Comparison of ENCODE assay signal across 11 cellular contexts in the genomic region with DNA sequence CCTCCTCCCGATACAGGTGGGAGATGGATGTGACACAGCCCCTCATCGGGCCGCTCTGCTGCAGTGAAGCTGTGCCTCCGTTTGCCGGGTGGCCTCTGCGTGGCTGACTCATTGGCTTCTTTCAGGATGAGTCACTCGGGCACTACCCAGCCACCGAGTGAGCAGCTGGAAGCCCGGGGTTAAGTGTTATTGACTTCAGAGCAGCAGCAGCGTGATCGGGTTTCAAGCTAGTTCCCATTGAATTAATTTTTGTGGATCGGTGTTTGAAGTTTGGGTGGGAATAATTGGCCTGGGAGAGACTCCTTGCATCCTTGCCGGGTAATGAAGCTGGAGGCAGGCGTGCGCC.
A peak's percentile ranks its signal among the peaks of the same experiment; 100 is the strongest.
DNase-seq lines count a peak whose midpoint lies in the region; ATAC-seq and TF ChIP-seq lines count a peak whose summit lies in the region.
"Had no signal": no experiment of that assay in that cellular context is flagged by ENCODE, and none has a peak within 500 bp of the region (broad histone marks: within the 10 kb centered on the region; RNA-seq: fewer than 3 reads in every experiment).

No MANE protein-coding gene starts in this region.

- no peaks in the 10 kb centered on the region for H3K79me2 ChIP-seq in neural progenitor cell (ENCODE audit: low read depth)

- no peaks in the 10 kb centered on the region for H3K36me3 Mint-ChIP-seq in neural progenitor cell
- H3K36me3 Mint-ChIP-seq: activated naive CD4-positive, alpha-beta T cell treated with anti-CD3 and anti-CD28 coated beads, Interleukin-2, amount 50 U/mL, for 24 hours had no signal

- peak; percentile 78 for ATAC-seq in GM19395 (IDR thresholded peaks at IDR 0.05; ENCODE audit: unreplicated experiment)
- ATAC-seq in SK-N-SH treated with all-trans-retinoic acid at 6 μM for 48 hours: peak; percentile 87
- no peak for ATAC-seq in GM21360 (IDR thresholded peaks at IDR 0.05; ENCODE audit: unreplicated experiment)

- no peak overlapping the region for H3K27ac ChIP-seq in neural progenitor cell
- H3K27ac ChIP-seq: esophagus squamous epithelium, SK-N-MC had no signal

- peaks cover 20% of the 10 kb centered on the region for H3K4me1 Mint-ChIP-seq in neural progenitor cell
- H3K4me1 Mint-ChIP-seq: activated naive CD4-positive, alpha-beta T cell treated with anti-CD3 and anti-CD28 coated beads, Interleukin-2, amount 50 U/mL, for 24 hours; nephron had no signal

- no peaks in the 10 kb centered on the region for H3K36me3 ChIP-seq in neural progenitor cell
- H3K36me3 ChIP-seq: esophagus squamous epithelium had no signal

- H3K27ac Mint-ChIP-seq in neural progenitor cell: peak overlapping the region; percentile 54
- H3K27ac Mint-ChIP-seq: activated naive CD4-positive, alpha-beta T cell treated with anti-CD3 and anti-CD28 coated beads, Interleukin-2, amount 50 U/mL, for 24 hours; nephron had no signal

- no peaks in the 10 kb centered on the region for H3K4me1 ChIP-seq in neural progenitor cell
- H3K4me1 ChIP-seq: esophagus squamous epithelium had no signal

- peaks cover 4% of the 10 kb centered on the region for H3K27me3 Mint-ChIP-seq in neural progenitor cell (ENCODE audit: insufficient read depth, low read depth)
- H3K27me3 Mint-ChIP-seq: activated naive CD4-positive, alpha-beta T cell treated with anti-CD3 and anti-CD28 coated beads, Interleukin-2, amount 50 U/mL, for 24 hours had no signal

- DNase-seq in HK-2 (ENCODE audit: unreplicated experiment): peak; percentile 37
- no peak for DNase-seq in neural progenitor cell (ENCODE audit: low spot score)
- DNase-seq in middle frontal gyrus (ENCODE audit: extremely low spot score, low spot score): no peak
- DNase-seq in MV-4-11 (lab: John Stamatoyannopoulos, UW): no peak
- DNase-seq: esophagus squamous epithelium had no signal

- H3K27me3 ChIP-seq in neural progenitor cell: peaks cover 7% of the 10 kb centered on the region

- H3K9me3 ChIP-seq in neural progenitor cell (ENCODE audit: low read depth): no peaks in the 10 kb centered on the region

- peaks cover 3% of the 10 kb centered on the region for H3K9me3 Mint-ChIP-seq in neural progenitor cell
- H3K9me3 Mint-ChIP-seq: activated naive CD4-positive, alpha-beta T cell treated with anti-CD3 and anti-CD28 coated beads, Interleukin-2, amount 50 U/mL, for 24 hours; nephron had no signal

- peak overlapping the region; percentile 26 for H3K4me3 Mint-ChIP-seq in neural progenitor cell
- H3K4me3 Mint-ChIP-seq: activated naive CD4-positive, alpha-beta T cell treated with anti-CD3 and anti-CD28 coated beads, Interleukin-2, amount 50 U/mL, for 24 hours; nephron had no signal

- H3F3A ChIP-seq in neural progenitor cell (ENCODE audit: low read depth): no peaks in the 10 kb centered on the region

- TF ChIP-seq CTCF in neural progenitor cell (IDR thresholded peaks at IDR 0.05): no peak

- H3K9ac ChIP-seq in neural progenitor cell: no peak overlapping the region

- no peaks in the 10 kb centered on the region for H4K20me1 ChIP-seq in neural progenitor cell (ENCODE audit: low read depth)

- no peak overlapping the region for H2AFZ ChIP-seq in neural progenitor cell (replicated peaks)

- H3K4me3 ChIP-seq in neural progenitor cell: no peak overlapping the region
- H3K4me3 ChIP-seq: esophagus squamous epithelium, SK-N-MC had no signal

- H3K4me2 ChIP-seq in neural progenitor cell: no peak overlapping the region

TF ChIP-seq in SK-N-SH treated with all-trans-retinoic acid at 6 μM for 48 hours, 23 proteins besides CTCF, POLR2A, EP300 and RAD21:
- no peak for TF ChIP-seq ZNF70 (CRISPR knock-in tag; IDR thresholded peaks at IDR 0.05)
- TF ChIP-seq, protein P1, sequence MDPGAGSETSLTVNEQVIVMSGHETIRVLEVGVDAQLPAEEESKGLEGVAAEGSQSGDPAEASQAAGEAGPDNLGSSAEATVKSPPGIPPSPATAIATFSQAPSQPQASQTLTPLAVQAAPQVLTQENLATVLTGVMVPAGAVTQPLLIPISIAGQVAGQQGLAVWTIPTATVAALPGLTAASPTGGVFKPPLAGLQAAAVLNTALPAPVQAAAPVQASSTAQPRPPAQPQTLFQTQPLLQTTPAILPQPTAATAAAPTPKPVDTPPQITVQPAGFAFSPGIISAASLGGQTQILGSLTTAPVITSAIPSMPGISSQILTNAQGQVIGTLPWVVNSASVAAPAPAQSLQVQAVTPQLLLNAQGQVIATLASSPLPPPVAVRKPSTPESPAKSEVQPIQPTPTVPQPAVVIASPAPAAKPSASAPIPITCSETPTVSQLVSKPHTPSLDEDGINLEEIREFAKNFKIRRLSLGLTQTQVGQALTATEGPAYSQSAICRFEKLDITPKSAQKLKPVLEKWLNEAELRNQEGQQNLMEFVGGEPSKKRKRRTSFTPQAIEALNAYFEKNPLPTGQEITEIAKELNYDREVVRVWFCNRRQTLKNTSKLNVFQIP (CRISPR knock-in tag; IDR thresholded peaks at IDR 0.05; ENCODE audit: borderline replicate concordance, low read depth): no peak
- TF ChIP-seq GLIS3 (CRISPR knock-in tag; IDR thresholded peaks at IDR 0.05): no peak
- TF ChIP-seq ZC3H10 (CRISPR knock-in tag; IDR thresholded peaks at IDR 0.05): no peak
- no peak for TF ChIP-seq ZFP3 (CRISPR knock-in tag; IDR thresholded peaks at IDR 0.05)
- TF ChIP-seq, protein P2, sequence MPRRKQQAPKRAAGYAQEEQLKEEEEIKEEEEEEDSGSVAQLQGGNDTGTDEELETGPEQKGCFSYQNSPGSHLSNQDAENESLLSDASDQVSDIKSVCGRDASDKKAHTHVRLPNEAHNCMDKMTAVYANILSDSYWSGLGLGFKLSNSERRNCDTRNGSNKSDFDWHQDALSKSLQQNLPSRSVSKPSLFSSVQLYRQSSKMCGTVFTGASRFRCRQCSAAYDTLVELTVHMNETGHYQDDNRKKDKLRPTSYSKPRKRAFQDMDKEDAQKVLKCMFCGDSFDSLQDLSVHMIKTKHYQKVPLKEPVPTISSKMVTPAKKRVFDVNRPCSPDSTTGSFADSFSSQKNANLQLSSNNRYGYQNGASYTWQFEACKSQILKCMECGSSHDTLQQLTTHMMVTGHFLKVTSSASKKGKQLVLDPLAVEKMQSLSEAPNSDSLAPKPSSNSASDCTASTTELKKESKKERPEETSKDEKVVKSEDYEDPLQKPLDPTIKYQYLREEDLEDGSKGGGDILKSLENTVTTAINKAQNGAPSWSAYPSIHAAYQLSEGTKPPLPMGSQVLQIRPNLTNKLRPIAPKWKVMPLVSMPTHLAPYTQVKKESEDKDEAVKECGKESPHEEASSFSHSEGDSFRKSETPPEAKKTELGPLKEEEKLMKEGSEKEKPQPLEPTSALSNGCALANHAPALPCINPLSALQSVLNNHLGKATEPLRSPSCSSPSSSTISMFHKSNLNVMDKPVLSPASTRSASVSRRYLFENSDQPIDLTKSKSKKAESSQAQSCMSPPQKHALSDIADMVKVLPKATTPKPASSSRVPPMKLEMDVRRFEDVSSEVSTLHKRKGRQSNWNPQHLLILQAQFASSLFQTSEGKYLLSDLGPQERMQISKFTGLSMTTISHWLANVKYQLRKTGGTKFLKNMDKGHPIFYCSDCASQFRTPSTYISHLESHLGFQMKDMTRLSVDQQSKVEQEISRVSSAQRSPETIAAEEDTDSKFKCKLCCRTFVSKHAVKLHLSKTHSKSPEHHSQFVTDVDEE (CRISPR knock-in tag; IDR thresholded peaks at IDR 0.05): no peak
- TF ChIP-seq SNAI2 (CRISPR knock-in tag; IDR thresholded peaks at IDR 0.05): no peak
- no peak for TF ChIP-seq RARB (CRISPR knock-in tag; IDR thresholded peaks at IDR 0.05)
- TF ChIP-seq, protein P3, sequence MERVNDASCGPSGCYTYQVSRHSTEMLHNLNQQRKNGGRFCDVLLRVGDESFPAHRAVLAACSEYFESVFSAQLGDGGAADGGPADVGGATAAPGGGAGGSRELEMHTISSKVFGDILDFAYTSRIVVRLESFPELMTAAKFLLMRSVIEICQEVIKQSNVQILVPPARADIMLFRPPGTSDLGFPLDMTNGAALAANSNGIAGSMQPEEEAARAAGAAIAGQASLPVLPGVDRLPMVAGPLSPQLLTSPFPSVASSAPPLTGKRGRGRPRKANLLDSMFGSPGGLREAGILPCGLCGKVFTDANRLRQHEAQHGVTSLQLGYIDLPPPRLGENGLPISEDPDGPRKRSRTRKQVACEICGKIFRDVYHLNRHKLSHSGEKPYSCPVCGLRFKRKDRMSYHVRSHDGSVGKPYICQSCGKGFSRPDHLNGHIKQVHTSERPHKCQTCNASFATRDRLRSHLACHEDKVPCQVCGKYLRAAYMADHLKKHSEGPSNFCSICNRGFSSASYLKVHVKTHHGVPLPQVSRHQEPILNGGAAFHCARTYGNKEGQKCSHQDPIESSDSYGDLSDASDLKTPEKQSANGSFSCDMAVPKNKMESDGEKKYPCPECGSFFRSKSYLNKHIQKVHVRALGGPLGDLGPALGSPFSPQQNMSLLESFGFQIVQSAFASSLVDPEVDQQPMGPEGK (CRISPR knock-in tag; IDR thresholded peaks at IDR 0.05; ENCODE audit: borderline replicate concordance): no peak
- no peak for TF ChIP-seq ZNF565 (CRISPR knock-in tag; conservative IDR thresholded peaks at IDR 0.05; ENCODE audit: low read depth)
- no peak for TF ChIP-seq ZFP30 (CRISPR knock-in tag; IDR thresholded peaks at IDR 0.05)
